In genomic region chr7:154698726-154699291, GRCh38 we compare ENCODE assay signal across 11 cellular contexts.
A peak's percentile ranks its signal among the peaks of the same experiment; 100 is the strongest.
DNase-seq lines count a peak whose midpoint lies in the region; FAIRE-seq and TF ChIP-seq lines count a peak whose summit lies in the region.
"Had no signal": no experiment of that assay in that cellular context is flagged by ENCODE, and none has a peak within 500 bp of the region (broad histone marks: within the 10 kb centered on the region; RNA-seq: fewer than 3 reads in every experiment).

No MANE protein-coding gene starts in this region.

- CTCF ChIA-PET in H1 (lab: Charles Lee; ENCODE audit: partially characterized antibody) = interaction anchor here (0.7 to 2.2 kb wide), 36 partner anchors 9 to 204 kb away, joined by 3 to 18 read pairs (median 4); no protein-coding TSS in a partner anchor

- 63% methylated on average over 13 of the region's 13 CpGs; no CpG with 5 or more reads in 1 of the 2 experiments for WGBS in H1 (ENCODE audit: extremely low coverage in 1 of 2, insufficient coverage in 1 of 2, insufficient read length in 1 of 2, insufficient replicate concordance in 2 of 2, low coverage in 1 of 2, low lambda C conversion rate in 2 of 2, missing lambda C conversion rate in 1 of 2), 2 experiments
- WGBS in smooth muscle cell (ENCODE audit: low lambda C conversion rate) = 49% methylated on average over 13 of the region's 13 CpGs

- H3K9me3 ChIP-seq in H1 (ENCODE audit: insufficient read depth in 2 of 2, low read depth in 1 of 2, low read length in 1 of 2) (0 out of 4 replicates have a peak, but pooled peaks cover 0 to 2% of the 10 kb centered on the region in 2 experiments), smooth muscle cell (replicated peaks; ENCODE audit: low read depth) (no peaks in the 10 kb centered on the region)

- H4K20me1 ChIP-seq in H1 (replicated peaks in 1 of 2; ENCODE audit: control insufficient read depth in 1 of 2, insufficient read depth in 2 of 2, low read length in 2 of 2) = no peaks in the 10 kb centered on the region
- no peaks in the 10 kb centered on the region for H4K20me1 ChIP-seq in smooth muscle cell (ENCODE audit: low read depth)

- H2AFZ ChIP-seq in H1 (ENCODE audit: low read length) = 0 out of 2 replicates have a peak overlapping the region, but pooled peaks have one; percentile 19
- no peak overlapping the region for H2AFZ ChIP-seq in smooth muscle cell (ENCODE audit: low read depth)

- H3K36me3 ChIP-seq in H1 (ENCODE audit: control insufficient read depth in 2 of 4, insufficient read depth in 4 of 4, low read length in 3 of 4) = no peaks in the 10 kb centered on the region
- H3K36me3 ChIP-seq in smooth muscle cell (ENCODE audit: low read depth) = no peaks in the 10 kb centered on the region

- no peak overlapping the region for H3K18ac ChIP-seq in H1 (ENCODE audit: extremely low read depth, low read length)

- H3K23me2 ChIP-seq in H1 (ENCODE audit: low read depth, low read length) = no peaks in the 10 kb centered on the region

- H3K4me1 ChIP-seq in H1 (replicated peaks in 1 of 4; ENCODE audit: control insufficient read depth in 3 of 4, insufficient read depth in 4 of 4, low read length in 3 of 4) (no peaks in the 10 kb centered on the region; a peak in 3 of 7 replicates), smooth muscle cell (ENCODE audit: low read depth) (no peaks in the 10 kb centered on the region)

- H3K23ac ChIP-seq in H1 (ENCODE audit: insufficient read length) = no peak overlapping the region

- H2BK12ac ChIP-seq in H1 (ENCODE audit: low read depth, low read length) = no peak overlapping the region

- H3K9ac ChIP-seq in H1 (replicated peaks in 1 of 4; ENCODE audit: extremely low read depth in 1 of 4, low read depth in 3 of 4, low read length in 3 of 4) (no peak overlapping the region), smooth muscle cell (ENCODE audit: low read depth) (no peak overlapping the region)

- peak; percentile 68 to 72 for TF ChIP-seq RAD21 in H1 (IDR thresholded peaks at IDR 0.05 in 1 of 2, conservative IDR thresholded peaks at IDR 0.05 in 1 of 2; ENCODE audit: low read depth in 2 of 2, low read length in 2 of 2)

- H3K4ac ChIP-seq in H1 (replicated peaks; ENCODE audit: insufficient read length, low read depth, low read length) = no peak overlapping the region

- no peak overlapping the region for H3K56ac ChIP-seq in H1 (replicated peaks; ENCODE audit: insufficient read length, low read depth, low read length)

- H3K27me3 ChIP-seq in H1 (replicated peaks in 1 of 4; ENCODE audit: control insufficient read depth in 3 of 4, extremely low read depth in 1 of 4, insufficient read depth in 3 of 4, low read length in 3 of 4) (no peaks in the 10 kb centered on the region), smooth muscle cell (ENCODE audit: low read depth) (no peaks in the 10 kb centered on the region)

- no peak overlapping the region for H4K91ac ChIP-seq in H1 (replicated peaks; ENCODE audit: insufficient read length, low read length)

- H2BK15ac ChIP-seq in H1 (ENCODE audit: low read length) = no peak overlapping the region

- no peak for TF ChIP-seq POLR2A in H1 (IDR thresholded peaks at IDR 0.05; ENCODE audit: control extremely low read depth in 1 of 2, low read depth in 2 of 2, low read length in 2 of 2)

- no peak for TF ChIP-seq EP300 in H1 (IDR thresholded peaks at IDR 0.05; ENCODE audit: borderline replicate concordance in 1 of 2, low read depth in 2 of 2, low read length in 2 of 2)

- H3K4me3 ChIP-seq in H1 (ENCODE audit: extremely low read depth in 1 of 4, insufficient read depth in 2 of 4, low read depth in 3 of 4, low read length in 4 of 4) (no peak overlapping the region), smooth muscle cell (no peak overlapping the region)

- DNase-seq in NCI-H748 (lab: John Stamatoyannopoulos, UW; ENCODE audit: unreplicated experiment) = peak; percentile 10
- DNase-seq in NCI-H748 treated with DMSO at 0.1 percent for 48 hours (lab: John Stamatoyannopoulos, UW) = no peak
- DNase-seq in NAMALWA (ENCODE audit: low spot score) = peak; percentile 56
- DNase-seq in H1 (ENCODE audit: low read depth in 1 of 2, low spot score in 2 of 2) = peak; percentile 31 to 72
- no peak for DNase-seq in smooth muscle cell (lab: John Stamatoyannopoulos, UW; ENCODE audit: unreplicated experiment)
- no peak for DNase-seq in EL
- DNase-seq in D341Med (ENCODE audit: low spot score) = no peak
- no peak for DNase-seq in central memory CD4-positive, alpha-beta T cell
- DNase-seq: NCI-H1048, Right ventricle myocardium superior had no signal

- H3K4me2 ChIP-seq in H1 (ENCODE audit: insufficient read depth in 1 of 2, low read depth in 2 of 2, low read length in 2 of 2) (no peak overlapping the region), smooth muscle cell (no peak overlapping the region)

- H4K8ac ChIP-seq in H1 (ENCODE audit: extremely low read depth, insufficient read depth, low read length) = no peak overlapping the region

- H3K79me2 ChIP-seq in H1 (ENCODE audit: control insufficient read depth in 1 of 2, insufficient read depth in 2 of 2, low read length in 2 of 2) (no peaks in the 10 kb centered on the region), smooth muscle cell (ENCODE audit: low read depth) (no peaks in the 10 kb centered on the region)

- H2BK5ac ChIP-seq in H1 (ENCODE audit: low read depth, low read length) = no peak overlapping the region

- TF ChIP-seq CTCF in H1 (IDR thresholded peaks at IDR 0.05; ENCODE audit: control extremely low read depth in 1 of 3, insufficient read depth in 1 of 3, low read depth in 1 of 3, low read length in 3 of 3) (peak; percentile 76 to 93 (median 79)), smooth muscle cell (IDR thresholded peaks at IDR 0.05; ENCODE audit: borderline replicate concordance, insufficient read depth, poor library complexity, severe bottlenecking) (peak; percentile 36)

- H4K5ac ChIP-seq in H1 (ENCODE audit: insufficient read length, low read depth, low read length) = no peak overlapping the region

- H3F3A ChIP-seq in smooth muscle cell (ENCODE audit: low read depth) = no peaks in the 10 kb centered on the region

- no peak overlapping the region for H3K27ac ChIP-seq in H1 (ENCODE audit: low read depth, low read length)
- H3K27ac ChIP-seq in smooth muscle cell (ENCODE audit: low read depth) = no peak overlapping the region

- FAIRE-seq in H1 (lab: Jason Lieb, UNC) = peak; percentile 68
- FAIRE-seq: endometrium had no signal

- POLR2A ChIA-PET in H1 (lab: Charles Lee; ENCODE audit: partially characterized antibody) = no interaction called here

- H2BK20ac ChIP-seq in H1 (ENCODE audit: low read length) = no peak overlapping the region

- no peak overlapping the region for H2BK120ac ChIP-seq in H1 (replicated peaks; ENCODE audit: low read depth, low read length)

- H3K14ac ChIP-seq in H1 (ENCODE audit: insufficient read length) = no peak overlapping the region

- no peak overlapping the region for H2AK5ac ChIP-seq in H1 (ENCODE audit: low read depth, low read length)

- no peaks in the 10 kb centered on the region for H3K79me1 ChIP-seq in H1 (ENCODE audit: low read depth, low read length)

TF ChIP-seq in H1, 55 proteins besides CTCF, POLR2A, EP300 and RAD21:
- TF ChIP-seq RXRA (IDR thresholded peaks at IDR 0.05; ENCODE audit: insufficient read depth, low read depth, low read length) (no peak), ZNF274 (IDR thresholded peaks at IDR 0.05; ENCODE audit: borderline replicate concordance, extremely low read depth, low read length) (no peak), GTF2F1 (IDR thresholded peaks at IDR 0.05; ENCODE audit: borderline replicate concordance, low read depth, low read length) (no peak), EGR1 (IDR thresholded peaks at IDR 0.05; ENCODE audit: borderline replicate concordance, low read depth, low read length) (no peak), CBX8 (IDR thresholded peaks at IDR 0.05; ENCODE audit: borderline replicate concordance, low read depth, low read length) (no peak), POLR2AphosphoS5 (IDR thresholded peaks at IDR 0.05; ENCODE audit: low read depth, low read length) (no peak), TAF7 (optimal IDR thresholded peaks at IDR 0.05; ENCODE audit: borderline replicate concordance, low read depth, low read length) (no peak), YY1 (IDR thresholded peaks at IDR 0.05; ENCODE audit: low read depth, low read length) (no peak), JUN (IDR thresholded peaks at IDR 0.05; ENCODE audit: low read depth, low read length) (no peak), CBX5 (IDR thresholded peaks at IDR 0.05; ENCODE audit: low read depth, low read length) (no peak), MAFK (IDR thresholded peaks at IDR 0.05; ENCODE audit: low read depth, low read length) (no peak), BRCA1 (IDR thresholded peaks at IDR 0.05; ENCODE audit: low read depth, low read length) (no peak), CHD1 (IDR thresholded peaks at IDR 0.05; ENCODE audit: low read depth, low read length) (no peak), SIRT6 (IDR thresholded peaks at IDR 0.05; ENCODE audit: low read length) (no peak), KDM1A (IDR thresholded peaks at IDR 0.05; ENCODE audit: borderline replicate concordance, low read length) (no peak), SP1 (IDR thresholded peaks at IDR 0.05; ENCODE audit: low read depth, low read length) (no peak), RBBP5 (IDR thresholded peaks at IDR 0.05; ENCODE audit: borderline replicate concordance, low read depth, low read length) (no peak), POU5F1 (IDR thresholded peaks at IDR 0.05; ENCODE audit: low read depth, low read length) (no peak)
- TF ChIP-seq, protein P1, sequence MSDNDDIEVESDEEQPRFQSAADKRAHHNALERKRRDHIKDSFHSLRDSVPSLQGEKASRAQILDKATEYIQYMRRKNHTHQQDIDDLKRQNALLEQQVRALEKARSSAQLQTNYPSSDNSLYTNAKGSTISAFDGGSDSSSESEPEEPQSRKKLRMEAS (IDR thresholded peaks at IDR 0.05) = no peak
- TF ChIP-seq, protein P2, sequence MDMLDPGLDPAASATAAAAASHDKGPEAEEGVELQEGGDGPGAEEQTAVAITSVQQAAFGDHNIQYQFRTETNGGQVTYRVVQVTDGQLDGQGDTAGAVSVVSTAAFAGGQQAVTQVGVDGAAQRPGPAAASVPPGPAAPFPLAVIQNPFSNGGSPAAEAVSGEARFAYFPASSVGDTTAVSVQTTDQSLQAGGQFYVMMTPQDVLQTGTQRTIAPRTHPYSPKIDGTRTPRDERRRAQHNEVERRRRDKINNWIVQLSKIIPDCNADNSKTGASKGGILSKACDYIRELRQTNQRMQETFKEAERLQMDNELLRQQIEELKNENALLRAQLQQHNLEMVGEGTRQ (IDR thresholded peaks at IDR 0.05; ENCODE audit: low read length) = no peak

Comparison
In these comparisons a context has a peak if more than half of its experiments do, and no peak if none do; other contexts are left out.
1. DNase-seq: peak in NCI-H748 (single experiment), NAMALWA (single experiment) and H1 (2 of 2); none in NCI-H748 treated with DMSO at 0.1 percent for 48 hours (single experiment), smooth muscle cell (single experiment), EL (single experiment), D341Med (single experiment) and central memory CD4-positive, alpha-beta T cell (single experiment).